28 cellular contexts compared by ENCODE assay signal in genomic region chr1:151703813-151704212, GRCh38. TPM values are rescaled to one million over a fixed set of nuclear protein-coding genes. Genes with fewer than 3 reads are reported as not detected.
DNase-seq lines count a peak whose midpoint lies in the region; ATAC-seq and TF ChIP-seq lines count a peak whose summit lies in the region.
"Had no signal": no experiment of that assay in that cellular context is flagged by ENCODE, and none has a peak within 500 bp of the region (broad histone marks: within the 10 kb centered on the region; RNA-seq: fewer than 3 reads in every experiment).

No MANE protein-coding gene starts in this region.

- H3K9me3 Mint-ChIP-seq in endothelial cell (ENCODE audit: unreplicated experiment) (no peaks in the 10 kb centered on the region), progenitor cell of endocrine pancreas (ENCODE audit: low read depth) (no peaks in the 10 kb centered on the region), T-cell (no peaks in the 10 kb centered on the region)
- H3K9me3 Mint-ChIP-seq: CD4-positive, alpha-beta memory T cell; H9 had no signal

- POLR2A ChIA-PET in T-cell (lab: Charles Lee), result no interaction called here

- H3K4me1 Mint-ChIP-seq in endothelial cell (ENCODE audit: unreplicated experiment) (peaks cover 29% of the 10 kb centered on the region), progenitor cell of endocrine pancreas (ENCODE audit: low read depth) (peaks cover 46% of the 10 kb centered on the region), T-cell (peaks cover 9 to 13% (median 11%) of the 10 kb centered on the region in 3 donors)

- H3K36me3 Mint-ChIP-seq in endothelial cell (ENCODE audit: low read depth, unreplicated experiment) (peaks cover 11% of the 10 kb centered on the region), progenitor cell of endocrine pancreas (ENCODE audit: insufficient read depth) (peaks cover 13% of the 10 kb centered on the region), T-cell (peaks cover 25% of the 10 kb centered on the region)

- H3K27me3 Mint-ChIP-seq in endothelial cell (ENCODE audit: unreplicated experiment) (peaks cover 12% of the 10 kb centered on the region), progenitor cell of endocrine pancreas (no peaks in the 10 kb centered on the region), T-cell (no peaks in the 10 kb centered on the region)
- H3K27me3 Mint-ChIP-seq: CD4-positive, alpha-beta memory T cell had no signal

- H3K9ac ChIP-seq in BLaER1 treated with 17β-estradiol and CSF1 and Interleukin-3, amounts not matched to agents 10 nM and 100 nM, result peak overlapping the region; percentile 18 to 79 (median 55); a peak in 19 of 22 replicates
- H3K9ac ChIP-seq: KMS-11 had no signal

- peak overlapping the region; percentile 62 for H3K27ac Mint-ChIP-seq in endothelial cell (ENCODE audit: unreplicated experiment)
- peak overlapping the region; percentile 81 for H3K27ac Mint-ChIP-seq in progenitor cell of endocrine pancreas
- no peak overlapping the region for H3K27ac Mint-ChIP-seq in T-cell

- no peaks in the 10 kb centered on the region for H3K27me3 ChIP-seq in BLaER1 treated with 17β-estradiol and CSF1 and Interleukin-3, amounts not matched to agents 10 nM and 100 nM
- no peaks in the 10 kb centered on the region; the same call in 1 of the 2 replicates for H3K27me3 ChIP-seq in H7 (ENCODE audit: control insufficient read depth, insufficient read depth, low read length)
- no peaks in the 10 kb centered on the region for H3K27me3 ChIP-seq in effector memory CD4-positive, alpha-beta T cell (replicated peaks; ENCODE audit: control insufficient read depth, insufficient read depth, low read length, poor library complexity, severe bottlenecking)
- H3K27me3 ChIP-seq: BE2C had no signal

- no peak for TF ChIP-seq CTCF in endothelial cell (IDR thresholded peaks at IDR 0.05; ENCODE audit: unreplicated experiment)
- no peak for TF ChIP-seq CTCF in progenitor cell of endocrine pancreas (IDR thresholded peaks at IDR 0.05; ENCODE audit: unreplicated experiment)

- peak overlapping the region; percentile 62 to 98 (median 92) for H3K4me2 ChIP-seq in BLaER1 treated with 17β-estradiol and CSF1 and Interleukin-3, amounts not matched to agents 10 nM and 100 nM
- H3K4me2 ChIP-seq: KMS-11 had no signal

- CTCF ChIA-PET in T-cell (lab: Charles Lee), result no interaction called here

- H3K27ac ChIP-seq in BLaER1 treated with 17β-estradiol and CSF1 and Interleukin-3, amounts not matched to agents 10 nM and 100 nM, result peak overlapping the region in 9 of 11 experiments; percentile 11 to 81 (median 71); a peak in 17 of 22 replicates
- H3K27ac ChIP-seq in effector memory CD4-positive, alpha-beta T cell (ENCODE audit: insufficient read depth, low read length, poor library complexity, severe bottlenecking), result no peak overlapping the region
- H3K27ac ChIP-seq: HL-60, KMS-11, SK-N-MC had no signal

- peaks cover 0 to 6% (median 0%) of the 10 kb centered on the region in 11 experiments; a peak in 1 of 22 replicates for H4K20me1 ChIP-seq in BLaER1 treated with 17β-estradiol and CSF1 and Interleukin-3, amounts not matched to agents 10 nM and 100 nM

- DNase-seq in H7 (peak; percentile 61), endothelial cell (ENCODE audit: low spot score) (no peak), progenitor cell of endocrine pancreas (ENCODE audit: low spot score, unreplicated experiment) (no peak), mesenteric fat pad (ENCODE audit: low spot score) (no peak), T-cell (no peak)
- no peak for DNase-seq in effector memory CD4-positive, alpha-beta T cell
- DNase-seq: BE2C, Caco-2, DND-41, H9, IMR-90, MV-4-11, NCI-H1105 treated with DMSO at 0.1 percent for 48 hours, NCI-H2029 treated with DMSO at 0.1 percent for 48 hours, NCI-H226, NCI-H526, OCI-M1, SHP77, SW 1271 had no signal

- H3K4me3 Mint-ChIP-seq in endothelial cell (ENCODE audit: unreplicated experiment), result peak overlapping the region; percentile 57
- H3K4me3 Mint-ChIP-seq in progenitor cell of endocrine pancreas (ENCODE audit: low read depth), result peak overlapping the region; percentile 25
- no peak overlapping the region for H3K4me3 Mint-ChIP-seq in T-cell
- H3K4me3 Mint-ChIP-seq: H9 had no signal

- no peaks in the 10 kb centered on the region for H3K9me3 ChIP-seq in BLaER1 treated with 17β-estradiol and CSF1 and Interleukin-3, amounts not matched to agents 10 nM and 100 nM (replicated peaks in 1 of 11)
- no peaks in the 10 kb centered on the region for H3K9me3 ChIP-seq in effector memory CD4-positive, alpha-beta T cell (ENCODE audit: control insufficient read depth, low read length)
- H3K9me3 ChIP-seq: BE2C, Caco-2 had no signal

- ATAC-seq in T-cell (replicated peaks in 1 of 4), result no peak
- ATAC-seq: GM12878 had no signal

- H3K36me3 ChIP-seq in BLaER1 treated with 17β-estradiol and CSF1 and Interleukin-3, amounts not matched to agents 10 nM and 100 nM, result peaks cover 25 to 32% (median 28%) of the 10 kb centered on the region in 11 experiments
- H3K36me3 ChIP-seq in H7 (replicated peaks; ENCODE audit: control insufficient read depth, insufficient read depth, low read length), result peaks cover 5% of the 10 kb centered on the region
- H3K36me3 ChIP-seq in effector memory CD4-positive, alpha-beta T cell (ENCODE audit: control insufficient read depth, insufficient read depth, low read length), result peaks cover 21% of the 10 kb centered on the region

- peak overlapping the region in 7 of 10 experiments; percentile 6 to 44 (median 39); a peak in 10 of 20 replicates for H3K4me3 ChIP-seq in BLaER1 treated with 17β-estradiol and CSF1 and Interleukin-3, amounts not matched to agents 10 nM and 100 nM
- no peak overlapping the region for H3K4me3 ChIP-seq in H7 (ENCODE audit: insufficient read depth, low read depth, low read length)
- no peak overlapping the region for H3K4me3 ChIP-seq in effector memory CD4-positive, alpha-beta T cell (ENCODE audit: insufficient read depth, low read depth, low read length, poor library complexity, severe bottlenecking)
- H3K4me3 ChIP-seq: GM12878, SK-N-MC had no signal

- peaks cover 32 to 70% (median 64%) of the 10 kb centered on the region in 10 experiments for H3K4me1 ChIP-seq in BLaER1 treated with 17β-estradiol and CSF1 and Interleukin-3, amounts not matched to agents 10 nM and 100 nM
- peaks cover 8% of the 10 kb centered on the region for H3K4me1 ChIP-seq in effector memory CD4-positive, alpha-beta T cell (ENCODE audit: control insufficient read depth, insufficient read depth, low read length, poor library complexity, severe bottlenecking)
- H3K4me1 ChIP-seq: BE2C had no signal

RNA-seq across cellular contexts. Expression of gene CELF3, which starts 12.8 kb away (rescaled TPM):
- total RNA-seq in H7 (2014; rRNA removed; shearing (Covaris generic)), result 0.07 TPM in 1 of 2 replicates, not detected in the other
- not detected for total RNA-seq in endothelial cell (ENCODE audit: unreplicated experiment)
- 20.0 and 22.6 TPM in 2 replicates for total RNA-seq in progenitor cell of endocrine pancreas
- not detected for total RNA-seq in mesenteric fat pad
- total RNA-seq in T-cell, result not detected
- total RNA-seq: A673; CD4-positive, alpha-beta memory T cell; GM12878; IMR-90; RPMI7951 had no signal

RNA-seq across cellular contexts. Expression of gene RIIAD1, which starts 17.5 kb away (rescaled TPM):
- not detected in 2 replicates for total RNA-seq in H7 (2014; rRNA removed; shearing (Covaris generic))
- total RNA-seq in endothelial cell (ENCODE audit: unreplicated experiment) (not detected), progenitor cell of endocrine pancreas (0.51 and 1.2 TPM in 2 replicates), mesenteric fat pad (not detected), T-cell (not detected)
- total RNA-seq: A673; CD4-positive, alpha-beta memory T cell; GM12878; HT-29; IMR-90; RPMI7951 had no signal

RNA-seq across cellular contexts. Expression of gene MRPL9, which starts 59.5 kb away (rescaled TPM):
- 158 and 214 TPM in 2 replicates for total RNA-seq in H7 (2014; rRNA removed; shearing (Covaris generic))
- total RNA-seq in endothelial cell (ENCODE audit: unreplicated experiment) (99.5 TPM), progenitor cell of endocrine pancreas (79.4 and 81.0 TPM in 2 replicates), mesenteric fat pad (42.5 TPM), T-cell (100 to 1,000 TPM in 2 of 5 donors, 10 to 100 TPM in 3; 72.0 to 131 (median 88.7) TPM)

Comparison
In these comparisons a context has a peak if more than half of its experiments do, and no peak if none do; other contexts are left out.
1. H3K4me3 ChIP-seq: peak in BLaER1 treated with 17β-estradiol and CSF1 and Interleukin-3, amounts not matched to agents 10 nM and 100 nM (7 of 10); none in H7 (single experiment) and effector memory CD4-positive, alpha-beta T cell (single experiment).
2. H3K27ac Mint-ChIP-seq: peak in endothelial cell (single experiment) and progenitor cell of endocrine pancreas (single experiment); none in T-cell (0 of 2).
3. H3K4me3 Mint-ChIP-seq: peak in endothelial cell (single experiment) and progenitor cell of endocrine pancreas (single experiment); none in T-cell (0 of 3).
4. RNA of gene CELF3, which starts 12.8 kb away (total RNA-seq): 20.0 to 22.6 TPM in progenitor cell of endocrine pancreas; not detected in endothelial cell (single experiment), 0.07 TPM in H7, not detected in mesenteric fat pad (single experiment) and not detected in T-cell; every median in the first group is over 10 times any median in the second.